21 cellular contexts compared by ENCODE assay signal in the genomic region with DNA sequence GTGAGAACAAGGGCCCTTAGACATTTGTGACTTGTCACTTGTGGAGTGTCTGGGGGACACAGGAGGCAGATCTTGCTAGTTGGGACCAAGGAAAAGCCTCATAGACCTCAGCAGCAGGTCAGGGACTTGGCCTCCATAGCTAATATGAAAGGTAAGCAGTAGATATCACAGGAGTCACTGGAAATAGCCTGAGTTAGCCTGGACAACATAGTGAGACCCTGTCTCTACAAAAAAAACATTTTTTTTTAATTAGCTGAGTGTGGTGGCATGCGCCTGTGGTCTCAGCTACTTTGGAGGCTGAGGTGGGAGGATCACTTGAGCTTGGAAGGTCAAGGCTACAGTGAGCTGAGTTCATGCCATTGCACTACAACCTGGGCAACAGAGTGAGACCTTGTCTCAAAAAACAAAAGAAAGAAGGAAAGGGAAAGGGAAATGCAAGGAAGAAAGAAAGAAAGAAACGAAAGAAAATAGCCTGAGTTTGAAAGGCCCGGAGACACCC.
"Had no signal": no experiment of that assay in that cellular context is flagged by ENCODE, and none has a peak within 500 bp of the region (broad histone marks: within the 10 kb centered on the region; RNA-seq: fewer than 3 reads in every experiment).

No MANE protein-coding gene starts in this region.

- H3K27ac ChIP-seq: epithelial cell of prostate, esophagus muscularis mucosa, gastrocnemius medialis, left ventricle myocardium inferior, lower lobe of right lung, parathyroid adenoma, psoas muscle, right lobe of liver, stomach had no signal

- H3K9me3 Mint-ChIP-seq: dendritic cell treated with granulocyte-macrophage colony-stimulating factor and Interleukin-4, amounts not matched to agents 40 ng/mL and 50 ng/mL, for 4 days; effector memory CD8-positive, alpha-beta T cell; immature natural killer cell; natural killer cell treated with Interleukin-12 subunit alpha and Interleukin-12 subunit beta and Interleukin-15 and Interleukin-18, amount 100 ng/mL, for 72 hours; stimulated activated memory B cell treated with anti-CD40 and anti-IgM and Interleukin-4, amounts not matched to agents 10 μg/mL and 1 μg/mL and 100 μg/mL, for 72 hours had no signal

- H3K4me1 Mint-ChIP-seq: stimulated activated memory B cell treated with anti-CD40 and anti-IgM and Interleukin-4, amounts not matched to agents 10 μg/mL and 1 μg/mL and 100 μg/mL, for 72 hours had no signal

- H3K4me3 ChIP-seq: esophagus muscularis mucosa, gastrocnemius medialis, left ventricle myocardium inferior, lower lobe of right lung, psoas muscle, right lobe of liver, stomach had no signal

- H3K4me1 ChIP-seq: esophagus muscularis mucosa, gastrocnemius medialis, left ventricle myocardium inferior, lower lobe of right lung, parathyroid adenoma, psoas muscle, right lobe of liver, stomach had no signal

- H3K27ac Mint-ChIP-seq: dendritic cell treated with granulocyte-macrophage colony-stimulating factor and Interleukin-4, amounts not matched to agents 40 ng/mL and 50 ng/mL, for 4 days; effector memory CD8-positive, alpha-beta T cell; immature natural killer cell; stimulated activated memory B cell treated with anti-CD40 and anti-IgM and Interleukin-4, amounts not matched to agents 10 μg/mL and 1 μg/mL and 100 μg/mL, for 72 hours had no signal

- DNase-seq: effector memory CD8-positive, alpha-beta T cell; gastrocnemius medialis; immature natural killer cell; left ventricle myocardium inferior; lower lobe of right lung; mesenchymal stem cell; midbrain; psoas muscle; retina; right lobe of liver; stimulated activated CD4-positive, alpha-beta T cell treated with anti-CD3 and anti-CD28 coated beads, Interleukin-4, amount 100 ng/mL, for 1 hour; stimulated activated CD8-positive, alpha-beta memory T cell treated with anti-CD3 and anti-CD28 coated beads, Interleukin-4, amount 100 ng/mL, for 48 hours; stomach; substantia nigra; trophoblast cell had no signal

- H3K4me3 Mint-ChIP-seq: dendritic cell treated with granulocyte-macrophage colony-stimulating factor and Interleukin-4, amounts not matched to agents 40 ng/mL and 50 ng/mL, for 4 days; effector memory CD8-positive, alpha-beta T cell; immature natural killer cell; natural killer cell treated with Interleukin-12 subunit alpha and Interleukin-12 subunit beta and Interleukin-15 and Interleukin-18, amount 100 ng/mL, for 72 hours; stimulated activated memory B cell treated with anti-CD40 and anti-IgM and Interleukin-4, amounts not matched to agents 10 μg/mL and 1 μg/mL and 100 μg/mL, for 72 hours had no signal

- H3K27me3 Mint-ChIP-seq: dendritic cell treated with granulocyte-macrophage colony-stimulating factor and Interleukin-4, amounts not matched to agents 40 ng/mL and 50 ng/mL, for 4 days; effector memory CD8-positive, alpha-beta T cell; natural killer cell treated with Interleukin-12 subunit alpha and Interleukin-12 subunit beta and Interleukin-15 and Interleukin-18, amount 100 ng/mL, for 72 hours; stimulated activated memory B cell treated with anti-CD40 and anti-IgM and Interleukin-4, amounts not matched to agents 10 μg/mL and 1 μg/mL and 100 μg/mL, for 72 hours had no signal

- H3K9me3 ChIP-seq: esophagus muscularis mucosa, gastrocnemius medialis, left ventricle myocardium inferior, lower lobe of right lung, psoas muscle, right lobe of liver, stomach had no signal
